ENCODE assay signal across 12 cellular contexts in genomic region chr10:5581670-5582566, GRCh38. TPM values are rescaled to one million over a fixed set of nuclear protein-coding genes. Genes with fewer than 3 reads are reported as not detected.
DNase-seq lines count a peak whose midpoint lies in the region; ATAC-seq and TF ChIP-seq lines count a peak whose summit lies in the region.
"Had no signal": no experiment of that assay in that cellular context is flagged by ENCODE, and none has a peak within 500 bp of the region (broad histone marks: within the 10 kb centered on the region; RNA-seq: fewer than 3 reads in every experiment).

No MANE protein-coding gene starts in this region.

- no peak overlapping the region for H3K4me3 Mint-ChIP-seq in mesothelial cell of epicardium
- H3K4me3 Mint-ChIP-seq: T-helper 17 cell had no signal

- no peak overlapping the region for H3K9ac ChIP-seq in neuronal stem cell (ENCODE audit: low read depth, low read length, poor library complexity)

- peaks cover 22 to 26% of the 10 kb centered on the region in 2 donors for H3K4me1 ChIP-seq in neuronal stem cell (ENCODE audit: control insufficient read depth in 2 of 2, insufficient read depth in 1 of 2, low read depth in 1 of 2, low read length in 2 of 2)

- peaks cover 0 to 4% of the 10 kb centered on the region in 2 donors for H3K9me3 ChIP-seq in neuronal stem cell (replicated peaks in 1 of 2; ENCODE audit: control insufficient read depth in 2 of 2, insufficient read depth in 1 of 2, low read depth in 1 of 2, low read length in 2 of 2)

- ATAC-seq in GM18909 (IDR thresholded peaks at IDR 0.05; ENCODE audit: poor library complexity, unreplicated experiment): peak; percentile 66
- peak; percentile 49 for ATAC-seq in HG02588 (IDR thresholded peaks at IDR 0.05; ENCODE audit: unreplicated experiment)
- ATAC-seq in HG03558 (IDR thresholded peaks at IDR 0.05; ENCODE audit: extremely low read depth, unreplicated experiment): peak; percentile 34
- ATAC-seq in activated CD4-positive, CD25-positive, alpha-beta regulatory T cell treated with anti-CD3 and anti-CD28 coated beads, Interleukin-2, amount 50 U/mL, for 24 hours: no peak
- ATAC-seq: T-helper 17 cell had no signal

- H2AK5ac ChIP-seq in neuronal stem cell (ENCODE audit: low read depth, low read length): peak overlapping the region; percentile 93

- no peak overlapping the region for H2BK120ac ChIP-seq in neuronal stem cell (ENCODE audit: low read depth, low read length)

- no peaks in the 10 kb centered on the region for H3K79me1 ChIP-seq in neuronal stem cell (ENCODE audit: low read depth, low read length)

- no peak overlapping the region for H3K4ac ChIP-seq in neuronal stem cell (ENCODE audit: low read length)

- no peak for DNase-seq in neuronal stem cell (ENCODE audit: low spot score)
- DNase-seq in kidney glomerular epithelial cell (lab: John Stamatoyannopoulos, UW): no peak
- DNase-seq in mesothelial cell of epicardium (ENCODE audit: low spot score in 2 of 2, unreplicated experiment in 2 of 2): no peak
- no peak for DNase-seq in NCI-H1417 (lab: John Stamatoyannopoulos, UW)
- DNase-seq: activated naive CD4-positive, alpha-beta T cell treated with Interleukin-2 at 50 U/mL for 16 hours; NCI-H2171 treated with DMSO at 0.1 percent for 48 hours; T-helper 17 cell had no signal

- H3K36me3 Mint-ChIP-seq in mesothelial cell of epicardium: peaks cover 5% of the 10 kb centered on the region

- peak overlapping the region; percentile 91 for H3K18ac ChIP-seq in neuronal stem cell (ENCODE audit: low read length)

- H3K23ac ChIP-seq in neuronal stem cell (ENCODE audit: low read depth, low read length, poor library complexity): no peak overlapping the region

- no peak overlapping the region for H2BK5ac ChIP-seq in neuronal stem cell (ENCODE audit: low read length)

- H2BK15ac ChIP-seq in neuronal stem cell (ENCODE audit: low read length): peak overlapping the region; percentile 1

- H3K36me3 ChIP-seq in neuronal stem cell (replicated peaks in 1 of 2; ENCODE audit: control insufficient read depth in 2 of 2, insufficient read depth in 2 of 2, low read length in 2 of 2): no peaks in the 10 kb centered on the region

- no peak overlapping the region for H3K14ac ChIP-seq in neuronal stem cell (ENCODE audit: low read length)

- H2BK12ac ChIP-seq in neuronal stem cell (ENCODE audit: low read length): peak overlapping the region; percentile 63

- H4K8ac ChIP-seq in neuronal stem cell (ENCODE audit: low read depth, low read length): no peak overlapping the region

- peak overlapping the region in 1 of 2 donors; percentile 33 for H3K4me3 ChIP-seq in neuronal stem cell (ENCODE audit: low read length in 2 of 2)

- TF ChIP-seq CTCF in mesothelial cell of epicardium (IDR thresholded peaks at IDR 0.05; ENCODE audit: unreplicated experiment): no peak

- no peaks in the 10 kb centered on the region for H3K27me3 Mint-ChIP-seq in mesothelial cell of epicardium (ENCODE audit: low read depth)

- H3K9me3 Mint-ChIP-seq in mesothelial cell of epicardium: peaks cover 15% of the 10 kb centered on the region

- WGBS in neuronal stem cell (ENCODE audit: extremely low coverage in 2 of 2, insufficient read length in 2 of 2, insufficient replicate concordance in 1 of 2), 2 donors: no CpG with 5 or more reads among the region's 11 CpGs

- H3K27ac ChIP-seq in neuronal stem cell (replicated peaks; ENCODE audit: low read length): no peak overlapping the region

- H3K4me1 Mint-ChIP-seq in mesothelial cell of epicardium: peaks cover 42% of the 10 kb centered on the region
- H3K4me1 Mint-ChIP-seq: T-helper 17 cell had no signal

- H2AFZ ChIP-seq in neuronal stem cell (ENCODE audit: low read length): no peak overlapping the region

- no peak overlapping the region for H3K27ac Mint-ChIP-seq in mesothelial cell of epicardium
- H3K27ac Mint-ChIP-seq: T-helper 17 cell had no signal

- H4K91ac ChIP-seq in neuronal stem cell (ENCODE audit: low read depth, low read length, poor library complexity): peak overlapping the region; percentile 31

- H3K27me3 ChIP-seq in neuronal stem cell (ENCODE audit: control insufficient read depth in 3 of 3, insufficient read depth in 3 of 3, low read depth in 1 of 3, low read length in 3 of 3): no peaks in the 10 kb centered on the region

- no peak overlapping the region for H3K4me2 ChIP-seq in neuronal stem cell (ENCODE audit: insufficient read depth, low read length, poor library complexity, severe bottlenecking)

RNA-seq across cellular contexts. Expression of gene CALML3, which starts 57.2 kb away (rescaled TPM):
- polyA plus RNA-seq in neuronal stem cell (2013, experiment 1 of 2): not detected
- polyA plus RNA-seq in neuronal stem cell (2013, experiment 2 of 2): not detected
- total RNA-seq in mesothelial cell of epicardium: 0.07 TPM in 1 of 3 replicates, not detected in the others
- total RNA-seq: endothelial cell of umbilical vein, T-helper 17 cell had no signal
- polyA plus RNA-seq: endothelial cell of umbilical vein had no signal

Comparison
In these comparisons a context has a peak if more than half of its experiments do, and no peak if none do; other contexts are left out.
1. ATAC-seq: peak in GM18909 (single experiment), HG02588 (single experiment) and HG03558 (single experiment); none in activated CD4-positive, CD25-positive, alpha-beta regulatory T cell treated with anti-CD3 and anti-CD28 coated beads, Interleukin-2, amount 50 U/mL, for 24 hours (0 of 2).